ENCODE assay signal across 21 cellular contexts in genomic region chrX:74065831-74066390, GRCh38.
"Had no signal": no experiment of that assay in that cellular context is flagged by ENCODE, and none has a peak within 500 bp of the region (broad histone marks: within the 10 kb centered on the region; RNA-seq: fewer than 3 reads in every experiment).

No MANE protein-coding gene starts in this region.

- DNase-seq: Kasumi-1, MM.1S, NCI-H1092 treated with DMSO at 0.1 percent for 48 hours, NCI-H1436, NCI-H187, NCI-H2029, NCI-H2081 treated with DMSO at 0.1 percent for 48 hours, NCI-H2171, NCI-H226, NCI-H446, NCI-H510A, NCI-H524 treated with DMSO at 0.1 percent for 48 hours, NCI-H69, NCI-H774, RPMI8226, SHP77, SK-N-SH, SW 1271 had no signal

- H3K4me2 ChIP-seq: KMS-11, SK-N-SH had no signal

- H3K9ac ChIP-seq: KMS-11, SK-N-SH had no signal

- H3K27ac ChIP-seq: KMS-11 had no signal

- ATAC-seq: HepG2, K562 had no signal

- H3K4me3 ChIP-seq: K562 had no signal

- H3K9me3 ChIP-seq: SK-N-SH had no signal
